19 cellular contexts compared by ENCODE assay signal in the genomic region with DNA sequence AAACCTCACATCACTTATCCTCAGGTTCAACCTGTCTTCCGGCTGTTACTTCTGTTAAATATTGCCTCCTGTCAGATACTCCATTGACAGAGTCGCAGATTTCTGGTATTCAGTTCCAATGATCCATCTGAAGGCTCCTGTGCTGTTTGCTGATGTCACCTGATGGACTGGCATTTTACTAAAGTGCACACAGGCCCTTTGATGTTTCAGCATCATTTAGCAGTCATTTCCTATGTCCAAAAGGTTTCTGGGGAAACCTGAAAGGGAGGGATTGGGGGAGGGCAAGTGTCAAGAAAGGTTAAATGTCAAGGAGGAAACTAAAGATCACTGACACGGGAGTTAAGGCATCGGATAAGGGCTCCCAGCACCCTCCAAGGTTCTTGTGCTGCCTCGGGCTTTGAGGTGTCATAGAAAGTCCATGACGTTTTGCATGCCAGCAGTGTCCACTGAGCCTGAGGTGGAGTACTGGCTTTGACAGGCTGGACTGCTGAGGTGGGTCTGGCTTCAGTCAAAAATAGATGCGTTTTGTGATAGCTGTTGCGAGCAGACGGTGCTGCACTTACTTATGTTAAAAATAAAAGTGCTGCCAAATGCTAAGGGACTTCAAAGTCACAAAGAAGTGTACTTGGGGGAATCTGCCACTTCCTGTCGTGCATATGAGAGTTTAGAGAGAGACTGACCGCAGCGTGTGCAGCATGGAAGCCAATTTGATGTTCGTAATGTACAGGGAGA. TPM values are rescaled to one million over a fixed set of nuclear protein-coding genes. Genes with fewer than 3 reads are reported as not detected.
DNase-seq lines count a peak whose midpoint lies in the region; ATAC-seq, FAIRE-seq and TF ChIP-seq lines count a peak whose summit lies in the region.
"Had no signal": no experiment of that assay in that cellular context is flagged by ENCODE, and none has a peak within 500 bp of the region (broad histone marks: within the 10 kb centered on the region; RNA-seq: fewer than 3 reads in every experiment).

No MANE protein-coding gene starts in this region.

- peak; percentile 67 for ATAC-seq in naive thymus-derived CD4-positive, alpha-beta T cell
- ATAC-seq in HG02852 (IDR thresholded peaks at IDR 0.05; ENCODE audit: unreplicated experiment) (no peak), GM21786 (IDR thresholded peaks at IDR 0.05; ENCODE audit: unreplicated experiment) (no peak)
- ATAC-seq: PC-3 had no signal

- H3K36me3 ChIP-seq in CD4-positive, alpha-beta memory T cell (ENCODE audit: insufficient read depth, low read length): no peaks in the 10 kb centered on the region
- H3K36me3 ChIP-seq in KOPT-K1 (ENCODE audit: insufficient read depth, low read length): no peaks in the 10 kb centered on the region
- no peaks in the 10 kb centered on the region for H3K36me3 ChIP-seq in naive thymus-derived CD4-positive, alpha-beta T cell (ENCODE audit: control insufficient read depth in 2 of 3, insufficient read depth in 3 of 3, low read length in 3 of 3)
- H3K36me3 ChIP-seq: BLaER1 had no signal

- H3K4me1 ChIP-seq in CD4-positive, alpha-beta memory T cell (ENCODE audit: insufficient read depth, low read length): peaks cover 42% of the 10 kb centered on the region
- H3K4me1 ChIP-seq in naive thymus-derived CD4-positive, alpha-beta T cell (ENCODE audit: control insufficient read depth in 2 of 2, insufficient read depth in 2 of 2, low read length in 2 of 2): peaks cover 33 to 62% of the 10 kb centered on the region in 2 donors
- H3K4me1 ChIP-seq: BLaER1 had no signal

- no peak for FAIRE-seq in D721Med (lab: Jason Lieb, UNC)

- H3K4me3 ChIP-seq in CD4-positive, alpha-beta memory T cell (ENCODE audit: low read length in 2 of 2): no peak overlapping the region
- H3K4me3 ChIP-seq in naive thymus-derived CD4-positive, alpha-beta T cell (ENCODE audit: low read length): peak overlapping the region; percentile 24
- H3K4me3 ChIP-seq: BLaER1, dorsolateral prefrontal cortex had no signal

- intact Hi-C loops in CD4-positive, alpha-beta memory T cell (cut with micrococcal nuclease): loop anchor here (5.0 kb wide), 1 partner anchor 46 kb away; no protein-coding TSS in a partner anchor
- intact Hi-C loops in activated T-helper 2 cell treated with anti-CD3 and anti-CD28 coated beads, Interferon-gamma antibody, Interleukin-2, Interleukin-4, amounts not matched to agents 10 μg/mL and 5 μg/mL and 100 μg/mL, durations not matched to agents 14 hours and 24 hours and 36 hours (cut with micrococcal nuclease): loop anchor here (5.0 kb wide), 3 partner anchors 59 to 171 kb away; no protein-coding TSS in a partner anchor
- intact Hi-C loops in naive thymus-derived CD4-positive, alpha-beta T cell (cut with micrococcal nuclease): loop anchor here (1.0 to 10.0 kb wide), 5 partner anchors 8 to 74 kb away; no protein-coding TSS in a partner anchor

- POLR2A ChIA-PET in CD4-positive, alpha-beta memory T cell (lab: Charles Lee; ENCODE audit: partially characterized antibody): interaction anchor here (2.1 kb wide), 1 partner anchor 22 kb away, joined by 8 read pairs; no protein-coding TSS in a partner anchor
- POLR2A ChIA-PET in naive thymus-derived CD4-positive, alpha-beta T cell (lab: Charles Lee): interaction anchor here (0.5 kb wide), 1 partner anchor 10 kb away, joined by 3 read pairs; no protein-coding TSS in a partner anchor

- H3K27ac ChIP-seq in CD4-positive, alpha-beta memory T cell (ENCODE audit: low read depth, low read length): no peak overlapping the region
- H3K27ac ChIP-seq in KOPT-K1 (ENCODE audit: low read depth, low read length, poor library complexity, severe bottlenecking): peak overlapping the region; percentile 79
- peak overlapping the region; percentile 16 for H3K27ac ChIP-seq in naive thymus-derived CD4-positive, alpha-beta T cell (ENCODE audit: low read depth, low read length)
- H3K27ac ChIP-seq: BLaER1, dorsolateral prefrontal cortex had no signal

- peak; percentile 22 to 63 (median 44) for DNase-seq in CD4-positive, alpha-beta memory T cell
- DNase-seq in activated T-helper 2 cell treated with anti-CD3 and anti-CD28 coated beads, Interferon-gamma antibody, Interleukin-2, Interleukin-4, amounts not matched to agents 10 μg/mL and 5 μg/mL and 100 μg/mL, durations not matched to agents 14 hours and 24 hours and 36 hours (ENCODE audit: low spot score): peak; percentile 35
- DNase-seq in naive thymus-derived CD4-positive, alpha-beta T cell: peak in 7 of 9 donors; percentile 16 to 46 (median 27)
- DNase-seq in D721Med (ENCODE audit: insufficient read length, low spot score): no peak
- DNase-seq in stimulated activated CD4-positive, alpha-beta T cell treated with anti-CD3 and anti-CD28 coated beads, Interleukin-2, amount 100 ng/mL, for 48 hours: no peak
- DNase-seq: activated CD4-positive, alpha-beta T cell treated with anti-CD3 and anti-CD28 coated beads, Interleukin-2, amount 50 U/mL, for 4 hours; aorta; dorsolateral prefrontal cortex; NCI-H1092; PC-3 had no signal

- no peaks in the 10 kb centered on the region for H3K27me3 Mint-ChIP-seq in CD4-positive, alpha-beta memory T cell
- H3K27me3 Mint-ChIP-seq in activated T-helper 2 cell treated with anti-CD3 and anti-CD28 coated beads, Interferon-gamma antibody, Interleukin-2, Interleukin-4, amounts not matched to agents 10 μg/mL and 5 μg/mL and 100 μg/mL, durations not matched to agents 14 hours and 24 hours and 36 hours (ENCODE audit: low read depth): no peaks in the 10 kb centered on the region
- H3K27me3 Mint-ChIP-seq in naive thymus-derived CD4-positive, alpha-beta T cell: no peaks in the 10 kb centered on the region

- peaks cover 40 to 62% (median 48%) of the 10 kb centered on the region in 4 donors for H3K4me1 Mint-ChIP-seq in CD4-positive, alpha-beta memory T cell
- H3K4me1 Mint-ChIP-seq in activated T-helper 2 cell treated with anti-CD3 and anti-CD28 coated beads, Interferon-gamma antibody, Interleukin-2, Interleukin-4, amounts not matched to agents 10 μg/mL and 5 μg/mL and 100 μg/mL, durations not matched to agents 14 hours and 24 hours and 36 hours (ENCODE audit: low read depth): peaks cover 77% of the 10 kb centered on the region
- peaks cover 41 to 70% (median 51%) of the 10 kb centered on the region in 7 donors for H3K4me1 Mint-ChIP-seq in naive thymus-derived CD4-positive, alpha-beta T cell

- peak overlapping the region in 7 of 8 donors; percentile 51 to 78 (median 76) for H3K4me3 Mint-ChIP-seq in CD4-positive, alpha-beta memory T cell
- peak overlapping the region; percentile 16 for H3K4me3 Mint-ChIP-seq in activated T-helper 2 cell treated with anti-CD3 and anti-CD28 coated beads, Interferon-gamma antibody, Interleukin-2, Interleukin-4, amounts not matched to agents 10 μg/mL and 5 μg/mL and 100 μg/mL, durations not matched to agents 14 hours and 24 hours and 36 hours (ENCODE audit: low read depth)
- H3K4me3 Mint-ChIP-seq in naive thymus-derived CD4-positive, alpha-beta T cell: peak overlapping the region; percentile 64 to 80 (median 70)
- H3K4me3 Mint-ChIP-seq: nephron had no signal

- H3K9me3 ChIP-seq in CD4-positive, alpha-beta memory T cell (ENCODE audit: control insufficient read depth in 1 of 2, low read length in 2 of 2): no peaks in the 10 kb centered on the region
- H3K9me3 ChIP-seq in KOPT-K1 (ENCODE audit: insufficient read depth, low read length, poor library complexity, severe bottlenecking): no peaks in the 10 kb centered on the region
- H3K9me3 ChIP-seq in naive thymus-derived CD4-positive, alpha-beta T cell (ENCODE audit: control insufficient read depth in 2 of 3, low read length in 3 of 3): no peaks in the 10 kb centered on the region
- H3K9me3 ChIP-seq: BLaER1 had no signal

- no peaks in the 10 kb centered on the region for H3K36me3 Mint-ChIP-seq in CD4-positive, alpha-beta memory T cell
- peaks cover 2% of the 10 kb centered on the region for H3K36me3 Mint-ChIP-seq in activated T-helper 2 cell treated with anti-CD3 and anti-CD28 coated beads, Interferon-gamma antibody, Interleukin-2, Interleukin-4, amounts not matched to agents 10 μg/mL and 5 μg/mL and 100 μg/mL, durations not matched to agents 14 hours and 24 hours and 36 hours (ENCODE audit: low read depth)
- peaks cover 0 to 18% (median 0%) of the 10 kb centered on the region in 5 donors for H3K36me3 Mint-ChIP-seq in naive thymus-derived CD4-positive, alpha-beta T cell

- CTCF ChIA-PET in CD4-positive, alpha-beta memory T cell (lab: Charles Lee; ENCODE audit: partially characterized antibody): no interaction called here
- CTCF ChIA-PET in naive thymus-derived CD4-positive, alpha-beta T cell (lab: Charles Lee): interaction anchor here (0.8 kb wide), 1 partner anchor 96 kb away, joined by 3 read pairs; no protein-coding TSS in a partner anchor

- H3K27me3 ChIP-seq in CD4-positive, alpha-beta memory T cell (ENCODE audit: insufficient read depth, low read length): no peaks in the 10 kb centered on the region
- no peaks in the 10 kb centered on the region for H3K27me3 ChIP-seq in naive thymus-derived CD4-positive, alpha-beta T cell (ENCODE audit: control insufficient read depth in 2 of 2, insufficient read depth in 2 of 2, low read length in 2 of 2)
- H3K27me3 ChIP-seq: BLaER1 had no signal

- peak overlapping the region; percentile 81 to 86 (median 84) for H3K27ac Mint-ChIP-seq in CD4-positive, alpha-beta memory T cell
- H3K27ac Mint-ChIP-seq in activated T-helper 2 cell treated with anti-CD3 and anti-CD28 coated beads, Interferon-gamma antibody, Interleukin-2, Interleukin-4, amounts not matched to agents 10 μg/mL and 5 μg/mL and 100 μg/mL, durations not matched to agents 14 hours and 24 hours and 36 hours: peak overlapping the region; percentile 90
- H3K27ac Mint-ChIP-seq in naive thymus-derived CD4-positive, alpha-beta T cell: peak overlapping the region; percentile 56 to 88 (median 79)
- H3K27ac Mint-ChIP-seq: nephron had no signal

- TF ChIP-seq CTCF in D721Med (IDR thresholded peaks at IDR 0.05; ENCODE audit: insufficient read depth, missing control alignments): no peak

- H3K9me3 Mint-ChIP-seq in CD4-positive, alpha-beta memory T cell: no peaks in the 10 kb centered on the region
- H3K9me3 Mint-ChIP-seq in activated T-helper 2 cell treated with anti-CD3 and anti-CD28 coated beads, Interferon-gamma antibody, Interleukin-2, Interleukin-4, amounts not matched to agents 10 μg/mL and 5 μg/mL and 100 μg/mL, durations not matched to agents 14 hours and 24 hours and 36 hours: peaks cover 3% of the 10 kb centered on the region
- H3K9me3 Mint-ChIP-seq in naive thymus-derived CD4-positive, alpha-beta T cell: peaks cover 0 to 2% (median 0%) of the 10 kb centered on the region in 11 donors
- H3K9me3 Mint-ChIP-seq: nephron had no signal

RNA-seq across cellular contexts. Expression of a gene that starts 30.8 kb away (rescaled TPM):
- not detected for total RNA-seq in CD4-positive, alpha-beta memory T cell
- 1 to 10 TPM; 1.4 to 2.8 TPM for polyA plus RNA-seq in CD4-positive, alpha-beta memory T cell
- 208 and 211 TPM in 2 replicates for total RNA-seq in activated T-helper 2 cell treated with anti-CD3 and anti-CD28 coated beads, Interferon-gamma antibody, Interleukin-2, Interleukin-4, amounts not matched to agents 10 μg/mL and 5 μg/mL and 100 μg/mL, durations not matched to agents 14 hours and 24 hours and 36 hours
- total RNA-seq in naive thymus-derived CD4-positive, alpha-beta T cell: 1 to 10 TPM in 3 of 5 experiments, not detected in 2; 2.7 to 7.0 (median 3.0) TPM
- polyA plus RNA-seq in naive thymus-derived CD4-positive, alpha-beta T cell: under 1 TPM in 1 of 2 donors, not detected in 1; 0.61 TPM
- total RNA-seq: fibroblast of lung, G401, lower leg skin, PC-3 had no signal
- polyA plus RNA-seq: aorta, fibroblast of lung, right cardiac atrium had no signal

Comparison
In these comparisons a context has a peak if more than half of its experiments do, and no peak if none do; other contexts are left out.
1. DNase-seq: peak in CD4-positive, alpha-beta memory T cell (5 of 5), activated T-helper 2 cell treated with anti-CD3 and anti-CD28 coated beads, Interferon-gamma antibody, Interleukin-2, Interleukin-4, amounts not matched to agents 10 μg/mL and 5 μg/mL and 100 μg/mL, durations not matched to agents 14 hours and 24 hours and 36 hours (single experiment) and naive thymus-derived CD4-positive, alpha-beta T cell (7 of 9); none in D721Med (single experiment) and stimulated activated CD4-positive, alpha-beta T cell treated with anti-CD3 and anti-CD28 coated beads, Interleukin-2, amount 100 ng/mL, for 48 hours (0 of 2).
2. H3K4me3 Mint-ChIP-seq: peak in every context shown above with its lines; median percentile 76 in CD4-positive, alpha-beta memory T cell; 70 in naive thymus-derived CD4-positive, alpha-beta T cell; 16 in activated T-helper 2 cell treated with anti-CD3 and anti-CD28 coated beads, Interferon-gamma antibody, Interleukin-2, Interleukin-4, amounts not matched to agents 10 μg/mL and 5 μg/mL and 100 μg/mL, durations not matched to agents 14 hours and 24 hours and 36 hours.
3. RNA of a gene that starts 30.8 kb away (total RNA-seq): 208 to 211 TPM in activated T-helper 2 cell treated with anti-CD3 and anti-CD28 coated beads, Interferon-gamma antibody, Interleukin-2, Interleukin-4, amounts not matched to agents 10 μg/mL and 5 μg/mL and 100 μg/mL, durations not matched to agents 14 hours and 24 hours and 36 hours; 2.7 to 7.0 TPM in naive thymus-derived CD4-positive, alpha-beta T cell and not detected in CD4-positive, alpha-beta memory T cell; every median in the first group is over 10 times any median in the second.
4. Peak in every context shown above with its lines, with median percentiles within 50 percentile points of each other: H3K27ac Mint-ChIP-seq.